ENCODE assay signal across 20 cellular contexts in the genomic region with DNA sequence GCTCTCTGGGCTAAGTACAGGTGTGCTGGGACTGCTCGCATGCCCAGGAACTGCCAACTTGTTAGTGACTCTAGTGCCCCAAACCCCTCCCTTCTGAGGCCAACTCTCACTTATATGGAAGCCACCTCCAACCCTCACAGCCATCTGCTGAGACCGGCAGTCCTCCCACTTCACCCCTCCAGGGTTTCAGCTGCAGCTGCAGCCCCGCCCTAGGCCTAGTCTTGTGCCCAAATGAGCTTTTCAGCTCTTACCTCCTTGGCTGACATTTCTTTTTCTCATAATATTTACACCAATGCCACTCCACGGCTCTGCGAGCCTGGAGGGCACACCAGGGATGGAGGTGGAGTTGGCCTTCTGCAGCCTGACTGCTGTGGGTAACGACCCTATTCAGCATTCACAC.
"Had no signal": no experiment of that assay in that cellular context is flagged by ENCODE, and none has a peak within 500 bp of the region (broad histone marks: within the 10 kb centered on the region; RNA-seq: fewer than 3 reads in every experiment).

No MANE protein-coding gene starts in this region.

- H3K9me3 Mint-ChIP-seq: activated T-helper 2 cell treated with anti-CD3 and anti-CD28 coated beads, Interferon-gamma antibody, Interleukin-2, Interleukin-4, amounts not matched to agents 10 μg/mL and 5 μg/mL and 100 μg/mL, durations not matched to agents 14 hours and 24 hours and 36 hours had no signal

- H3K27ac Mint-ChIP-seq: activated B cell treated with CpG ODN at 0.5 μM for 24 hours; activated CD4-positive, alpha-beta memory T cell treated with anti-CD3 and anti-CD28 coated beads for 36 hours; activated naive CD8-positive, alpha-beta T cell treated with anti-CD3 and anti-CD28 coated beads, Interleukin-2, amount 10 ng/mL, durations not matched to agents 7 days and 5 days; activated T-helper 2 cell treated with anti-CD3 and anti-CD28 coated beads, Interferon-gamma antibody, Interleukin-2, Interleukin-4, amounts not matched to agents 10 μg/mL and 5 μg/mL and 100 μg/mL, durations not matched to agents 14 hours and 24 hours and 36 hours; progenitor cell of endocrine pancreas had no signal

- H3K9me3 ChIP-seq: suprapubic skin had no signal

- ATAC-seq: left lobe of liver; stimulated activated naive CD8-positive, alpha-beta T cell treated with anti-CD3 and anti-CD28 coated beads, Interleukin-15, Interleukin-2, amounts not matched to agents 100 U/mL and 50 U/mL, for 24 hours had no signal

- H3K4me1 Mint-ChIP-seq: activated B cell treated with CpG ODN at 0.5 μM for 24 hours had no signal

- H3K27ac ChIP-seq: cardiac muscle cell, right atrium auricular region, suprapubic skin had no signal

- H3K27me3 Mint-ChIP-seq: progenitor cell of endocrine pancreas, type B pancreatic cell had no signal

- H3K4me3 Mint-ChIP-seq: activated B cell treated with CpG ODN at 0.5 μM for 24 hours; activated CD4-positive, alpha-beta memory T cell treated with anti-CD3 and anti-CD28 coated beads for 36 hours; activated naive CD8-positive, alpha-beta T cell treated with anti-CD3 and anti-CD28 coated beads, Interleukin-2, amount 10 ng/mL, durations not matched to agents 7 days and 5 days; type B pancreatic cell had no signal

- H3K36me3 ChIP-seq: cardiac muscle cell, right atrium auricular region, suprapubic skin had no signal

- DNase-seq: activated B cell treated with CpG ODN at 0.5 μM for 24 hours; activated CD4-positive, alpha-beta memory T cell treated with anti-CD3 and anti-CD28 coated beads for 36 hours; activated CD4-positive, alpha-beta T cell treated with anti-CD3 and anti-CD28 coated beads for 4 hours; activated naive CD4-positive, alpha-beta T cell treated with Interleukin-2 at 50 U/mL for 16 hours; activated naive CD8-positive, alpha-beta T cell treated with anti-CD3 and anti-CD28 coated beads, Interleukin-2, amount 10 ng/mL, durations not matched to agents 7 days and 5 days; activated T-cell treated with anti-CD3 and anti-CD28 coated beads, Interleukin-2, amount 50 U/mL, for 1 hour; amygdala; foreskin melanocyte; kidney; midbrain; stimulated activated CD4-positive, alpha-beta T cell treated with anti-CD3 and anti-CD28 coated beads, Interleukin-2, amount 100 ng/mL, for 24 hours; stimulated activated naive CD8-positive, alpha-beta T cell treated with anti-CD3 and anti-CD28 coated beads, Interleukin-15, Interleukin-2, amounts not matched to agents 100 U/mL and 50 U/mL, for 24 hours had no signal

- H3K36me3 Mint-ChIP-seq: activated CD4-positive, alpha-beta memory T cell treated with anti-CD3 and anti-CD28 coated beads for 36 hours; activated naive CD8-positive, alpha-beta T cell treated with anti-CD3 and anti-CD28 coated beads, Interleukin-2, amount 10 ng/mL, durations not matched to agents 7 days and 5 days had no signal

- H3K27me3 ChIP-seq: cardiac muscle cell, right atrium auricular region, suprapubic skin had no signal

- H3K4me3 ChIP-seq: cardiac muscle cell, lung, right atrium auricular region, suprapubic skin had no signal
